Comparison of ENCODE assay signal across 11 cellular contexts in the genomic region with DNA sequence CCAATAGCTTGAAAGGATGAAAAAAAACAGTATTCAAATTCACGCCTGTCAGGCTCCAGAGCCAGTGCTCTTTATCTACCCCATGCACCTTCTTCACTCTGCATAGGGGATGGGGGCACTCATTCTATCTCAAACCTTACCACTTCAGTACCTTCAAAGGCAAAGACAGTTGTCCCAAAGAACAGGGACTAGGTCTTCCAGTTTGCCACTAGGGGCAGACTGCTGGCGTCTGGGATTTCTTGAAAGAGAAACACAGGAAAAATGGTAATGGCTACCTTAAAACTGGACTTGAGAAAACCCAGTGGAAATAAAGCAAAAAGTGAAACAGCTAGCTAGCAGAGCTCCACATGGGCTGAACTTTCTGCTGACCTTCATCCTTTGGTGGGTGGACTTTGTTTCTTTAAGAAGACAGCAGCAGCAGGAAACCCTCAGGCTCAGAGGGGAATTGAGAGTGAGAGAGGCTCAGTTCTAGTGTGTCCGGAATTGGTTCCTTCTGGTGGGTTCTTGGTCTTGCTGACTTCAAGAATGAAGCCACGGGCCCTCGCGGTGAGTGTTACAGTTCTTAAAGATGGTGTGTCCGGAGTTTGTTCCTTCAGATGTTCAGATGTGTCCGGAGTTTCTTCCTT. TPM values are rescaled to one million over a fixed set of nuclear protein-coding genes. Genes with fewer than 3 reads are reported as not detected.
DNase-seq lines count a peak whose midpoint lies in the region; ATAC-seq and TF ChIP-seq lines count a peak whose summit lies in the region.
"Had no signal": no experiment of that assay in that cellular context is flagged by ENCODE, and none has a peak within 500 bp of the region (broad histone marks: within the 10 kb centered on the region; RNA-seq: fewer than 3 reads in every experiment).

No MANE protein-coding gene starts in this region.

- H3K27me3 Mint-ChIP-seq in GM23338 (ENCODE audit: insufficient read depth, low read depth, poor library complexity), result no peaks in the 10 kb centered on the region

- H4K20me1 ChIP-seq in GM23338 (replicated peaks; ENCODE audit: insufficient read depth), result no peaks in the 10 kb centered on the region

- H3K9me2 ChIP-seq in GM23338 (ENCODE audit: insufficient read depth), result no peaks in the 10 kb centered on the region

- TF ChIP-seq CTCF in AG09309 (IDR thresholded peaks at IDR 0.05; ENCODE audit: control insufficient read depth, insufficient read depth, low read depth, low read length, missing control alignments), result peak; percentile 59
- TF ChIP-seq CTCF in GM23338 (conservative IDR thresholded peaks at IDR 0.05; ENCODE audit: low read depth in 2 of 2), result peak; percentile 61 to 81
- TF ChIP-seq CTCF in RWPE1 (conservative IDR thresholded peaks at IDR 0.05; ENCODE audit: low read depth), result peak; percentile 55

- peak overlapping the region; percentile 93 for H2AFZ ChIP-seq in GM23338

- ATAC-seq in GM23338 (peak; percentile 76), HG03442 (IDR thresholded peaks at IDR 0.05; ENCODE audit: unreplicated experiment) (no peak)
- ATAC-seq: left colon had no signal

- no peak overlapping the region for H3K4me2 ChIP-seq in GM23338

- no peaks in the 10 kb centered on the region for H3K27me3 ChIP-seq in GM23338 (ENCODE audit: insufficient read depth)

- CTCF ChIA-PET in RWPE1 (lab: Yijun Ruan, JAX), result interaction anchor here (0.6 to 0.7 kb wide), 3 partner anchors 21 to 400 kb away, joined by 3 read pairs; no protein-coding TSS in a partner anchor

- POLR2A ChIA-PET in RWPE1 (lab: Yijun Ruan, JAX; ENCODE audit: low non-redundant PET), result no interaction called here

- H3K36me3 ChIP-seq in GM23338 (ENCODE audit: insufficient read depth), result no peaks in the 10 kb centered on the region

- H3K4me3 Mint-ChIP-seq in GM23338, result no peak overlapping the region

- no peaks in the 10 kb centered on the region for H3F3A ChIP-seq in GM23338 (replicated peaks; ENCODE audit: low read depth)

- DNase-seq in AG09309 (ENCODE audit: low read depth) (no peak), GM23338 (ENCODE audit: low spot score) (peak; percentile 76), RWPE1 (ENCODE audit: low spot score) (peak; percentile 44), hepatic stellate cell (ENCODE audit: low spot score) (peak; percentile 12), nucleus accumbens (lab: John Stamatoyannopoulos, UW) (no peak), mucosa of gallbladder (ENCODE audit: low spot score) (no peak)
- no peak for DNase-seq in activated CD4-positive, alpha-beta T cell treated with anti-CD3 and anti-CD28 coated beads, Interleukin-2, amount 50 U/mL, for 1 hour
- DNase-seq: activated T-cell treated with anti-CD3 and anti-CD28 coated beads for 4 hours, left colon had no signal

- H3K27ac Mint-ChIP-seq in GM23338, result no peak overlapping the region
- H3K27ac Mint-ChIP-seq: IgD-negative memory B cell had no signal

- no peaks in the 10 kb centered on the region for H3K79me2 ChIP-seq in GM23338 (replicated peaks; ENCODE audit: insufficient read depth)

- H3K9me3 Mint-ChIP-seq in GM23338, result peaks cover 8% of the 10 kb centered on the region

- H3K27ac ChIP-seq in GM23338 (ENCODE audit: low read depth) (no peak overlapping the region), RWPE1 (no peak overlapping the region)

- H3K4me1 Mint-ChIP-seq in GM23338, result peaks cover 21% of the 10 kb centered on the region
- H3K4me1 Mint-ChIP-seq: IgD-negative memory B cell had no signal

- peaks cover 26% of the 10 kb centered on the region for H3K4me1 ChIP-seq in GM23338 (ENCODE audit: insufficient read depth)

- H3K36me3 Mint-ChIP-seq in GM23338 (ENCODE audit: low read depth), result no peaks in the 10 kb centered on the region; the same call in 2 of the 3 replicates
- H3K36me3 Mint-ChIP-seq: IgD-negative memory B cell had no signal

- H3K4me3 ChIP-seq in AG09309 (ENCODE audit: control insufficient read depth, low read depth, low read length), result no peak overlapping the region
- no peak overlapping the region for H3K4me3 ChIP-seq in GM23338

TF ChIP-seq in GM23338, 12 proteins besides CTCF, POLR2A, EP300 and RAD21 (continues in another document):
- TF ChIP-seq ZNF114 (CRISPR knock-in tag; IDR thresholded peaks at IDR 0.05) (no peak), POLR2AphosphoS5 (IDR thresholded peaks at IDR 0.05; ENCODE audit: low read depth) (no peak), NANOG (IDR thresholded peaks at IDR 0.05; ENCODE audit: borderline replicate concordance) (no peak), JUNB (IDR thresholded peaks at IDR 0.05; ENCODE audit: unreplicated experiment) (no peak), ZNF331 (CRISPR knock-in tag; IDR thresholded peaks at IDR 0.05; ENCODE audit: low read depth) (no peak), EZH2phosphoT487 (IDR thresholded peaks at IDR 0.05; ENCODE audit: unreplicated experiment) (no peak)
- TF ChIP-seq, protein P1, sequence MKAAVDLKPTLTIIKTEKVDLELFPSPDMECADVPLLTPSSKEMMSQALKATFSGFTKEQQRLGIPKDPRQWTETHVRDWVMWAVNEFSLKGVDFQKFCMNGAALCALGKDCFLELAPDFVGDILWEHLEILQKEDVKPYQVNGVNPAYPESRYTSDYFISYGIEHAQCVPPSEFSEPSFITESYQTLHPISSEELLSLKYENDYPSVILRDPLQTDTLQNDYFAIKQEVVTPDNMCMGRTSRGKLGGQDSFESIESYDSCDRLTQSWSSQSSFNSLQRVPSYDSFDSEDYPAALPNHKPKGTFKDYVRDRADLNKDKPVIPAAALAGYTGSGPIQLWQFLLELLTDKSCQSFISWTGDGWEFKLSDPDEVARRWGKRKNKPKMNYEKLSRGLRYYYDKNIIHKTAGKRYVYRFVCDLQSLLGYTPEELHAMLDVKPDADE (IDR thresholded peaks at IDR 0.05), result no peak
- TF ChIP-seq, protein P2, sequence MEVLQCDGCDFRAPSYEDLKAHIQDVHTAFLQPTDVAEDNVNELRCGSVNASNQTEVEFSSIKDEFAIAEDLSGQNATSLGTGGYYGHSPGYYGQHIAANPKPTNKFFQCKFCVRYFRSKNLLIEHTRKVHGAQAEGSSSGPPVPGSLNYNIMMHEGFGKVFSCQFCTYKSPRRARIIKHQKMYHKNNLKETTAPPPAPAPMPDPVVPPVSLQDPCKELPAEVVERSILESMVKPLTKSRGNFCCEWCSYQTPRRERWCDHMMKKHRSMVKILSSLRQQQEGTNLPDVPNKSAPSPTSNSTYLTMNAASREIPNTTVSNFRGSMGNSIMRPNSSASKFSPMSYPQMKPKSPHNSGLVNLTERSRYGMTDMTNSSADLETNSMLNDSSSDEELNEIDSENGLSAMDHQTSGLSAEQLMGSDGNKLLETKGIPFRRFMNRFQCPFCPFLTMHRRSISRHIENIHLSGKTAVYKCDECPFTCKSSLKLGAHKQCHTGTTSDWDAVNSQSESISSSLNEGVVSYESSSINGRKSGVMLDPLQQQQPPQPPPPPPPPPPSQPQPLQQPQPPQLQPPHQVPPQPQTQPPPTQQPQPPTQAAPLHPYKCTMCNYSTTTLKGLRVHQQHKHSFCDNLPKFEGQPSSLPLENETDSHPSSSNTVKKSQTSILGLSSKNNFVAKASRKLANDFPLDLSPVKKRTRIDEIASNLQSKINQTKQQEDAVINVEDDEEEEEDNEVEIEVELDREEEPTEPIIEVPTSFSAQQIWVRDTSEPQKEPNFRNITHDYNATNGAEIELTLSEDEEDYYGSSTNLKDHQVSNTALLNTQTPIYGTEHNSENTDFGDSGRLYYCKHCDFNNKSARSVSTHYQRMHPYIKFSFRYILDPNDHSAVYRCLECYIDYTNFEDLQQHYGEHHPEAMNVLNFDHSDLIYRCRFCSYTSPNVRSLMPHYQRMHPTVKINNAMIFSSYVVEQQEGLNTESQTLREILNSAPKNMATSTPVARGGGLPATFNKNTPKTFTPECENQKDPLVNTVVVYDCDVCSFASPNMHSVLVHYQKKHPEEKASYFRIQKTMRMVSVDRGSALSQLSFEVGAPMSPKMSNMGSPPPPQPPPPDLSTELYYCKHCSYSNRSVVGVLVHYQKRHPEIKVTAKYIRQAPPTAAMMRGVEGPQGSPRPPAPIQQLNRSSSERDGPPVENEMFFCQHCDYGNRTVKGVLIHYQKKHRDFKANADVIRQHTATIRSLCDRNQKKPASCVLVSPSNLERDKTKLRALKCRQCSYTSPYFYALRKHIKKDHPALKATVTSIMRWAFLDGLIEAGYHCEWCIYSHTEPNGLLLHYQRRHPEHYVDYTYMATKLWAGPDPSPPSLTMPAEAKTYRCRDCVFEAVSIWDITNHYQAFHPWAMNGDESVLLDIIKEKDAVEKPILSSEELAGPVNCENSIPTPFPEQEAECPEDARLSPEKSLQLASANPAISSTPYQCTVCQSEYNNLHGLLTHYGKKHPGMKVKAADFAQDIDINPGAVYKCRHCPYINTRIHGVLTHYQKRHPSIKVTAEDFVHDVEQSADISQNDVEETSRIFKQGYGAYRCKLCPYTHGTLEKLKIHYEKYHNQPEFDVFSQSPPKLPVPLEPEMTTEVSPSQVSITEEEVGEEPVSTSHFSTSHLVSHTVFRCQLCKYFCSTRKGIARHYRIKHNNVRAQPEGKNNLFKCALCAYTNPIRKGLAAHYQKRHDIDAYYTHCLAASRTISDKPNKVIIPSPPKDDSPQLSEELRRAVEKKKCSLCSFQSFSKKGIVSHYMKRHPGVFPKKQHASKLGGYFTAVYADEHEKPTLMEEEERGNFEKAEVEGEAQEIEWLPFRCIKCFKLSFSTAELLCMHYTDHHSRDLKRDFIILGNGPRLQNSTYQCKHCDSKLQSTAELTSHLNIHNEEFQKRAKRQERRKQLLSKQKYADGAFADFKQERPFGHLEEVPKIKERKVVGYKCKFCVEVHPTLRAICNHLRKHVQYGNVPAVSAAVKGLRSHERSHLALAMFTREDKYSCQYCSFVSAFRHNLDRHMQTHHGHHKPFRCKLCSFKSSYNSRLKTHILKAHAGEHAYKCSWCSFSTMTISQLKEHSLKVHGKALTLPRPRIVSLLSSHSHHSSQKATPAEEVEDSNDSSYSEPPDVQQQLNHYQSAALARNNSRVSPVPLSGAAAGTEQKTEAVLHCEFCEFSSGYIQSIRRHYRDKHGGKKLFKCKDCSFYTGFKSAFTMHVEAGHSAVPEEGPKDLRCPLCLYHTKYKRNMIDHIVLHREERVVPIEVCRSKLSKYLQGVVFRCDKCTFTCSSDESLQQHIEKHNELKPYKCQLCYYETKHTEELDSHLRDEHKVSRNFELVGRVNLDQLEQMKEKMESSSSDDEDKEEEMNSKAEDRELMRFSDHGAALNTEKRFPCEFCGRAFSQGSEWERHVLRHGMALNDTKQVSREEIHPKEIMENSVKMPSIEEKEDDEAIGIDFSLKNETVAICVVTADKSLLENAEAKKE (CRISPR knock-in tag; IDR thresholded peaks at IDR 0.05), result no peak

RNA-seq across cellular contexts. Expression of a gene that starts 41.0 kb away (rescaled TPM):
- 8.2 and 10.4 TPM in 2 replicates for total RNA-seq in GM23338 (2014; rRNA removed; shearing (Covaris generic))
- polyA plus RNA-seq in GM23338 (2016; fragmentation: Nextera tagmentation; extraction: Ambion mirVana), result 3.6 and 5.2 TPM in 2 replicates
- total RNA-seq in mucosa of gallbladder, result 24.0 TPM

RNA-seq across cellular contexts. Expression of a gene that starts 59.1 kb away (rescaled TPM):
- not detected in 2 replicates for total RNA-seq in GM23338 (2014; rRNA removed; shearing (Covaris generic))
- 0.08 TPM in 1 of 2 replicates, not detected in the other for polyA plus RNA-seq in GM23338 (2016; fragmentation: Nextera tagmentation; extraction: Ambion mirVana)
- total RNA-seq in mucosa of gallbladder, result 0.14 TPM
- total RNA-seq: left colon had no signal
- polyA plus RNA-seq: IgD-negative memory B cell had no signal

Comparison
In these comparisons a context has a peak if more than half of its experiments do, and no peak if none do; other contexts are left out.
1. DNase-seq: peak in GM23338 (single experiment), RWPE1 (single experiment) and hepatic stellate cell (single experiment); none in AG09309 (single experiment), nucleus accumbens (0 of 56), activated CD4-positive, alpha-beta T cell treated with anti-CD3 and anti-CD28 coated beads, Interleukin-2, amount 50 U/mL, for 1 hour (single experiment) and mucosa of gallbladder (single experiment).
2. Peak in every context shown above with its lines, with median percentiles within 50 percentile points of each other: CTCF ChIP-seq.